ENCODE assay signal across 1 cellular context in the genomic region with DNA sequence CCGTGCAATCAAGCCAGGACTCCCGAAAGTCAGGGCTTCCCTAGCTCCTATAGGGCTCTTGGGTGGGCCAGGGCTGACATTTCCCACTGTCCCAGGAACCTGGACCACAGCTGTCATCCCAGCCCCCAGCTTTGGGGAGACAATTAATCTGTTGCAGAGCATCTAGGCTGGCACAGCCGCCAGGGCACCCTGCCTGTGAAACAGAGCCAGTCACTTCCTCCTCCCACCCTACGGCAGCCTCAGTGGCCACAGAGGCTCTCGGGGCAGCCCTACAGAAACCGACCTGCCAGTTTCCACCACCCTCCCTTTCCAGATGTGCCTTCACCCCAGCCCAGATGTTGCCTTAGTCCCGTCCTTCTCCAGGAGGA.
TF ChIP-seq lines count a peak whose summit lies in the region.

No MANE protein-coding gene starts in this region.

TF ChIP-seq in GM12878, 131 proteins besides CTCF, POLR2A, EP300 and RAD21 (continued from another document):
- TF ChIP-seq HDGF (IDR thresholded peaks at IDR 0.05) (no peak), TBL1XR1 (IDR thresholded peaks at IDR 0.05; ENCODE audit: low read depth, low read length) (no peak), PML (IDR thresholded peaks at IDR 0.05; ENCODE audit: low read length) (no peak), EED (IDR thresholded peaks at IDR 0.05; ENCODE audit: low read depth) (no peak), STAT1 (conservative IDR thresholded peaks at IDR 0.05) (no peak), GATAD2B (conservative IDR thresholded peaks at IDR 0.05; ENCODE audit: low read depth) (no peak), IKZF1 (conservative IDR thresholded peaks at IDR 0.05) (no peak), CHD1 (IDR thresholded peaks at IDR 0.05; ENCODE audit: low read depth, low read length) (no peak), NR2C1 (IDR thresholded peaks at IDR 0.05) (no peak), CBX5 (IDR thresholded peaks at IDR 0.05; ENCODE audit: low read depth) (no peak), ZBED1 (IDR thresholded peaks at IDR 0.05; ENCODE audit: borderline replicate concordance) (no peak)
- TF ChIP-seq, protein P1, sequence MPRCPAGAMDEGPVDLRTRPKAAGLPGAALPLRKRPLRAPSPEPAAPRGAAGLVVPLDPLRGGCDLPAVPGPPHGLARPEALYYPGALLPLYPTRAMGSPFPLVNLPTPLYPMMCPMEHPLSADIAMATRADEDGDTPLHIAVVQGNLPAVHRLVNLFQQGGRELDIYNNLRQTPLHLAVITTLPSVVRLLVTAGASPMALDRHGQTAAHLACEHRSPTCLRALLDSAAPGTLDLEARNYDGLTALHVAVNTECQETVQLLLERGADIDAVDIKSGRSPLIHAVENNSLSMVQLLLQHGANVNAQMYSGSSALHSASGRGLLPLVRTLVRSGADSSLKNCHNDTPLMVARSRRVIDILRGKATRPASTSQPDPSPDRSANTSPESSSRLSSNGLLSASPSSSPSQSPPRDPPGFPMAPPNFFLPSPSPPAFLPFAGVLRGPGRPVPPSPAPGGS (IDR thresholded peaks at IDR 0.05; ENCODE audit: borderline replicate concordance, insufficient read depth, low read depth, low read length, poor library complexity, severe bottlenecking): no peak
- TF ChIP-seq, protein P2, sequence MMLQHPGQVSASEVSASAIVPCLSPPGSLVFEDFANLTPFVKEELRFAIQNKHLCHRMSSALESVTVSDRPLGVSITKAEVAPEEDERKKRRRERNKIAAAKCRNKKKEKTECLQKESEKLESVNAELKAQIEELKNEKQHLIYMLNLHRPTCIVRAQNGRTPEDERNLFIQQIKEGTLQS (IDR thresholded peaks at IDR 0.05; ENCODE audit: borderline replicate concordance, extremely low read depth, low read depth, low read length): no peak
- TF ChIP-seq, protein P3, sequence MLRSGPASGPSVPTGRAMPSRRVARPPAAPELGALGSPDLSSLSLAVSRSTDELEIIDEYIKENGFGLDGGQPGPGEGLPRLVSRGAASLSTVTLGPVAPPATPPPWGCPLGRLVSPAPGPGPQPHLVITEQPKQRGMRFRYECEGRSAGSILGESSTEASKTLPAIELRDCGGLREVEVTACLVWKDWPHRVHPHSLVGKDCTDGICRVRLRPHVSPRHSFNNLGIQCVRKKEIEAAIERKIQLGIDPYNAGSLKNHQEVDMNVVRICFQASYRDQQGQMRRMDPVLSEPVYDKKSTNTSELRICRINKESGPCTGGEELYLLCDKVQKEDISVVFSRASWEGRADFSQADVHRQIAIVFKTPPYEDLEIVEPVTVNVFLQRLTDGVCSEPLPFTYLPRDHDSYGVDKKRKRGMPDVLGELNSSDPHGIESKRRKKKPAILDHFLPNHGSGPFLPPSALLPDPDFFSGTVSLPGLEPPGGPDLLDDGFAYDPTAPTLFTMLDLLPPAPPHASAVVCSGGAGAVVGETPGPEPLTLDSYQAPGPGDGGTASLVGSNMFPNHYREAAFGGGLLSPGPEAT (IDR thresholded peaks at IDR 0.05; ENCODE audit: low read depth): no peak
- TF ChIP-seq, protein P4, sequence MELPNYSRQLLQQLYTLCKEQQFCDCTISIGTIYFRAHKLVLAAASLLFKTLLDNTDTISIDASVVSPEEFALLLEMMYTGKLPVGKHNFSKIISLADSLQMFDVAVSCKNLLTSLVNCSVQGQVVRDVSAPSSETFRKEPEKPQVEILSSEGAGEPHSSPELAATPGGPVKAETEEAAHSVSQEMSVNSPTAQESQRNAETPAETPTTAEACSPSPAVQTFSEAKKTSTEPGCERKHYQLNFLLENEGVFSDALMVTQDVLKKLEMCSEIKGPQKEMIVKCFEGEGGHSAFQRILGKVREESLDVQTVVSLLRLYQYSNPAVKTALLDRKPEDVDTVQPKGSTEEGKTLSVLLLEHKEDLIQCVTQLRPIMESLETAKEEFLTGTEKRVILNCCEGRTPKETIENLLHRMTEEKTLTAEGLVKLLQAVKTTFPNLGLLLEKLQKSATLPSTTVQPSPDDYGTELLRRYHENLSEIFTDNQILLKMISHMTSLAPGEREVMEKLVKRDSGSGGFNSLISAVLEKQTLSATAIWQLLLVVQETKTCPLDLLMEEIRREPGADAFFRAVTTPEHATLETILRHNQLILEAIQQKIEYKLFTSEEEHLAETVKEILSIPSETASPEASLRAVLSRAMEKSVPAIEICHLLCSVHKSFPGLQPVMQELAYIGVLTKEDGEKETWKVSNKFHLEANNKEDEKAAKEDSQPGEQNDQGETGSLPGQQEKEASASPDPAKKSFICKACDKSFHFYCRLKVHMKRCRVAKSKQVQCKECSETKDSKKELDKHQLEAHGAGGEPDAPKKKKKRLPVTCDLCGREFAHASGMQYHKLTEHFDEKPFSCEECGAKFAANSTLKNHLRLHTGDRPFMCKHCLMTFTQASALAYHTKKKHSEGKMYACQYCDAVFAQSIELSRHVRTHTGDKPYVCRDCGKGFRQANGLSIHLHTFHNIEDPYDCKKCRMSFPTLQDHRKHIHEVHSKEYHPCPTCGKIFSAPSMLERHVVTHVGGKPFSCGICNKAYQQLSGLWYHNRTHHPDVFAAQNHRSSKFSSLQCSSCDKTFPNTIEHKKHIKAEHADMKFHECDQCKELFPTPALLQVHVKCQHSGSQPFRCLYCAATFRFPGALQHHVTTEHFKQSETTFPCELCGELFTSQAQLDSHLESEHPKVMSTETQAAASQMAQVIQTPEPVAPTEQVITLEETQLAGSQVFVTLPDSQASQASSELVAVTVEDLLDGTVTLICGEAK (IDR thresholded peaks at IDR 0.05; ENCODE audit: borderline replicate concordance): no peak
- TF ChIP-seq, protein P5, sequence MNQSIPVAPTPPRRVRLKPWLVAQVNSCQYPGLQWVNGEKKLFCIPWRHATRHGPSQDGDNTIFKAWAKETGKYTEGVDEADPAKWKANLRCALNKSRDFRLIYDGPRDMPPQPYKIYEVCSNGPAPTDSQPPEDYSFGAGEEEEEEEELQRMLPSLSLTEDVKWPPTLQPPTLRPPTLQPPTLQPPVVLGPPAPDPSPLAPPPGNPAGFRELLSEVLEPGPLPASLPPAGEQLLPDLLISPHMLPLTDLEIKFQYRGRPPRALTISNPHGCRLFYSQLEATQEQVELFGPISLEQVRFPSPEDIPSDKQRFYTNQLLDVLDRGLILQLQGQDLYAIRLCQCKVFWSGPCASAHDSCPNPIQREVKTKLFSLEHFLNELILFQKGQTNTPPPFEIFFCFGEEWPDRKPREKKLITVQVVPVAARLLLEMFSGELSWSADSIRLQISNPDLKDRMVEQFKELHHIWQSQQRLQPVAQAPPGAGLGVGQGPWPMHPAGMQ (IDR thresholded peaks at IDR 0.05; ENCODE audit: borderline replicate concordance): no peak
- TF ChIP-seq, protein P6, sequence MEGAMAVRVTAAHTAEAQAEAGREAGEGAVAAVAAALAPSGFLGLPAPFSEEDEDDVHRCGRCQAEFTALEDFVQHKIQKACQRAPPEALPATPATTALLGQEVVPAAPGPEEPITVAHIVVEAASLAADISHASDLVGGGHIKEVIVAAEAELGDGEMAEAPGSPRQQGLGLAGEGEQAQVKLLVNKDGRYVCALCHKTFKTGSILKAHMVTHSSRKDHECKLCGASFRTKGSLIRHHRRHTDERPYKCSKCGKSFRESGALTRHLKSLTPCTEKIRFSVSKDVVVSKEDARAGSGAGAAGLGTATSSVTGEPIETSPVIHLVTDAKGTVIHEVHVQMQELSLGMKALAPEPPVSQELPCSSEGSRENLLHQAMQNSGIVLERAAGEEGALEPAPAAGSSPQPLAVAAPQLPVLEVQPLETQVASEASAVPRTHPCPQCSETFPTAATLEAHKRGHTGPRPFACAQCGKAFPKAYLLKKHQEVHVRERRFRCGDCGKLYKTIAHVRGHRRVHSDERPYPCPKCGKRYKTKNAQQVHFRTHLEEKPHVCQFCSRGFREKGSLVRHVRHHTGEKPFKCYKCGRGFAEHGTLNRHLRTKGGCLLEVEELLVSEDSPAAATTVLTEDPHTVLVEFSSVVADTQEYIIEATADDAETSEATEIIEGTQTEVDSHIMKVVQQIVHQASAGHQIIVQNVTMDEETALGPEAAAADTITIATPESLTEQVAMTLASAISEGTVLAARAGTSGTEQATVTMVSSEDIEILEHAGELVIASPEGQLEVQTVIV (IDR thresholded peaks at IDR 0.05; ENCODE audit: borderline replicate concordance, partially characterized antibody): no peak
